In the genomic region with DNA sequence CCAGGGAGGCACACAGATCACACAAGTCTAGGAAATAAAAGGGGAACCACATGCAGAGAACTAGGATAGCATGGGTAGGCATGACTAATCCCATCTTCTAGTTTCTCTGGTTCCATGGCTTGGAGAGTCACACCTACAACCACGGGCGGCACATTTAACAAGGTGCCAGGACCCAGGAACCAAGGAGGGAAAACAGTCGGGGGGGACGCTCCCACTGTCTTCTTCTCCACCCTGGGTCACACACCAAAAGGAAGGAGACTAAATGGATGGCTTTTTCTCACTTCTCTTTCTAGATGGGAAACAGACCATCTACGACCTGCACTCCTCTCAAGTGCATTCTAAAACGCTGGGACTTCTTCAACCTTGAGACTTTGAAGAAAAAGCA, we compare ENCODE assay signal across 21 cellular contexts. TPM values are rescaled to one million over a fixed set of nuclear protein-coding genes. Genes with fewer than 3 reads are reported as not detected.
A peak's percentile ranks its signal among the peaks of the same experiment; 100 is the strongest.
DNase-seq lines count a peak whose midpoint lies in the region; ATAC-seq and TF ChIP-seq lines count a peak whose summit lies in the region.
"Had no signal": no experiment of that assay in that cellular context is flagged by ENCODE, and none has a peak within 500 bp of the region (broad histone marks: within the 10 kb centered on the region; RNA-seq: fewer than 3 reads in every experiment).

No MANE protein-coding gene starts in this region.

- RAD21 ChIA-PET in HCT116 (lab: Charles Lee; ENCODE audit: low non-redundant PET in 1 of 2, low total read pairs in 2 of 2, uncharacterized antibody in 2 of 2, unreplicated experiment in 2 of 2), result interaction anchor here (0.5 to 1.5 kb wide), 4 partner anchors 34 to 320 kb away, joined by 3 to 5 read pairs (median 4); no protein-coding TSS in a partner anchor

- H4K20me1 ChIP-seq in HCT116 (ENCODE audit: insufficient read depth), result no peaks in the 10 kb centered on the region

- H3K4me3 ChIP-seq in HCT116 (replicated peaks in 1 of 2; ENCODE audit: low read depth in 1 of 2, low read length in 2 of 2) (no peak overlapping the region), mesendoderm (ENCODE audit: low read length) (no peak overlapping the region)
- H3K4me3 ChIP-seq: mucosa of descending colon, neural progenitor cell, SJSA1 had no signal

- no peak overlapping the region for H3K18ac ChIP-seq in mesendoderm (ENCODE audit: low read length)

- H4K5ac ChIP-seq in mesendoderm (ENCODE audit: low read length), result no peak overlapping the region

- no peaks in the 10 kb centered on the region for H3K9me2 ChIP-seq in HCT116 (ENCODE audit: insufficient read depth)

- H3K4me2 ChIP-seq in HCT116 (ENCODE audit: low read length), result no peak overlapping the region
- no peak overlapping the region for H3K4me2 ChIP-seq in mesendoderm (ENCODE audit: low read length)
- H3K4me2 ChIP-seq: neural progenitor cell had no signal

- no peaks in the 10 kb centered on the region for H3K27me3 Mint-ChIP-seq in activated CD4-positive, alpha-beta memory T cell treated with anti-CD3 and anti-CD28 coated beads for 36 hours
- peaks cover 2% of the 10 kb centered on the region for H3K27me3 Mint-ChIP-seq in activated CD4-positive, alpha-beta memory T cell treated with anti-CD3 and anti-CD28 coated beads, Interleukin-2, amount 10 ng/mL, durations not matched to agents 7 days and 5 days
- no peaks in the 10 kb centered on the region for H3K27me3 Mint-ChIP-seq in activated CD8-positive, alpha-beta T cell treated with anti-CD3 and anti-CD28 coated beads for 36 hours
- H3K27me3 Mint-ChIP-seq: CD4-positive, CD25-positive, alpha-beta regulatory T cell; T-helper 17 cell had no signal

- no peak overlapping the region for H2BK120ac ChIP-seq in mesendoderm (ENCODE audit: low read depth, low read length)

- peak overlapping the region; percentile 91 for H2AFZ ChIP-seq in HCT116 (ENCODE audit: low read depth, low read length, poor library complexity, severe bottlenecking)
- H2AFZ ChIP-seq: neural progenitor cell had no signal

- H3K4me1 Mint-ChIP-seq in activated CD4-positive, alpha-beta memory T cell treated with anti-CD3 and anti-CD28 coated beads for 36 hours (ENCODE audit: low read depth), result no peaks in the 10 kb centered on the region
- H3K4me1 Mint-ChIP-seq in activated CD4-positive, alpha-beta memory T cell treated with anti-CD3 and anti-CD28 coated beads, Interleukin-2, amount 10 ng/mL, durations not matched to agents 7 days and 5 days, result peaks cover 2% of the 10 kb centered on the region
- H3K4me1 Mint-ChIP-seq in activated CD8-positive, alpha-beta T cell treated with anti-CD3 and anti-CD28 coated beads for 36 hours (ENCODE audit: low read depth), result no peaks in the 10 kb centered on the region
- H3K4me1 Mint-ChIP-seq: CD4-positive, CD25-positive, alpha-beta regulatory T cell; neural progenitor cell had no signal

- no peak for TF ChIP-seq CTCF in HCT116 (IDR thresholded peaks at IDR 0.05 in 2 of 3, conservative IDR thresholded peaks at IDR 0.05 in 1 of 3; ENCODE audit: borderline replicate concordance in 1 of 3, insufficient read depth in 1 of 3, low read depth in 2 of 3, low read length in 2 of 3)
- no peak for TF ChIP-seq CTCF in activated CD8-positive, alpha-beta T cell treated with anti-CD3 and anti-CD28 coated beads for 36 hours (IDR thresholded peaks at IDR 0.05)

- H3K4ac ChIP-seq in mesendoderm (ENCODE audit: low read depth, low read length), result no peak overlapping the region

- CTCF ChIA-PET in activated CD4-positive, alpha-beta memory T cell treated with anti-CD3 and anti-CD28 coated beads for 36 hours (lab: Charles Lee), result interaction anchor here (1.2 to 5.2 kb wide), 8 partner anchors 9 to 447 kb away, joined by 3 to 34 read pairs (median 6); no protein-coding TSS in a partner anchor
- CTCF ChIA-PET in activated CD4-positive, alpha-beta memory T cell treated with anti-CD3 and anti-CD28 coated beads, Interleukin-2, amount 10 ng/mL, durations not matched to agents 7 days and 5 days (lab: Charles Lee), result interaction anchor here (0.9 to 1.5 kb wide), 6 partner anchors 9 to 452 kb away, joined by 3 to 7 read pairs (median 4); no protein-coding TSS in a partner anchor
- CTCF ChIA-PET in HCT116 (lab: Charles Lee), result interaction anchor here (0.5 to 2.9 kb wide), 11 partner anchors 9 to 660 kb away, joined by 3 to 14 read pairs (median 6); no protein-coding TSS in a partner anchor
- CTCF ChIA-PET in activated CD8-positive, alpha-beta T cell treated with anti-CD3 and anti-CD28 coated beads for 36 hours (lab: Charles Lee), result interaction anchor here (0.5 to 5.9 kb wide), 12 partner anchors 8 to 441 kb away, joined by 3 to 50 read pairs (median 4); no protein-coding TSS in a partner anchor

- H3K4me3 Mint-ChIP-seq in activated CD4-positive, alpha-beta memory T cell treated with anti-CD3 and anti-CD28 coated beads for 36 hours, result no peak overlapping the region
- no peak overlapping the region for H3K4me3 Mint-ChIP-seq in activated CD4-positive, alpha-beta memory T cell treated with anti-CD3 and anti-CD28 coated beads, Interleukin-2, amount 10 ng/mL, durations not matched to agents 7 days and 5 days
- H3K4me3 Mint-ChIP-seq in activated CD8-positive, alpha-beta T cell treated with anti-CD3 and anti-CD28 coated beads for 36 hours, result no peak overlapping the region
- H3K4me3 Mint-ChIP-seq: CD4-positive, CD25-positive, alpha-beta regulatory T cell; neural progenitor cell; T-helper 17 cell had no signal

- BruUV-seq in HCT116 (replicated peaks; lab: Mats Ljungman, UMichigan), result no TSS peak

- POLR2A ChIA-PET in activated CD4-positive, alpha-beta memory T cell treated with anti-CD3 and anti-CD28 coated beads for 36 hours (lab: Charles Lee), result interaction anchor here (1.0 kb wide), 1 partner anchor 9 kb away, joined by 4 read pairs; no protein-coding TSS in a partner anchor
- POLR2A ChIA-PET in activated CD4-positive, alpha-beta memory T cell treated with anti-CD3 and anti-CD28 coated beads, Interleukin-2, amount 10 ng/mL, durations not matched to agents 7 days and 5 days (lab: Charles Lee), result interaction anchor here (1.5 kb wide), 1 partner anchor 265 kb away, joined by 5 read pairs; no protein-coding TSS in a partner anchor
- POLR2A ChIA-PET in HCT116 (lab: Charles Lee), result no interaction called here
- POLR2A ChIA-PET in activated CD8-positive, alpha-beta T cell treated with anti-CD3 and anti-CD28 coated beads for 36 hours (lab: Charles Lee), result interaction anchor here (1.0 kb wide), 1 partner anchor 13 kb away, joined by 4 read pairs; no protein-coding TSS in a partner anchor

- H3K79me1 ChIP-seq in mesendoderm (ENCODE audit: low read length), result no peaks in the 10 kb centered on the region

- no peak overlapping the region for H2AK5ac ChIP-seq in mesendoderm (ENCODE audit: low read length)

- H2BK5ac ChIP-seq in mesendoderm (ENCODE audit: low read length), result no peak overlapping the region

- no peak overlapping the region for H3K56ac ChIP-seq in mesendoderm (ENCODE audit: low read length)

- intact Hi-C loops in activated CD4-positive, alpha-beta memory T cell treated with anti-CD3 and anti-CD28 coated beads for 36 hours (cut with micrococcal nuclease), result loop anchor here (1.0 to 10.0 kb wide), 3 partner anchors 32 to 425 kb away; a partner anchor contains a TSS
- intact Hi-C loops in HCT116 (cut with micrococcal nuclease), result loop anchor here (1.0 to 10.0 kb wide), 6 partner anchors 33 to 665 kb away; no protein-coding TSS in a partner anchor
- intact Hi-C loops in activated CD8-positive, alpha-beta T cell treated with anti-CD3 and anti-CD28 coated beads for 36 hours (cut with micrococcal nuclease), result loop anchor here (5.0 kb wide), 1 partner anchor 267 kb away; no protein-coding TSS in a partner anchor

- no peak overlapping the region for H2BK15ac ChIP-seq in mesendoderm (replicated peaks; ENCODE audit: low read depth)

- H3K9me3 ChIP-seq in HCT116 (ENCODE audit: control insufficient read depth in 1 of 2, insufficient read depth in 1 of 2, low read depth in 1 of 2, low read length in 2 of 2), result no peaks in the 10 kb centered on the region

- WGBS in mesendoderm (ENCODE audit: extremely low coverage, insufficient coverage, low lambda C conversion rate), result no CpG with 5 or more reads among the region's 6 CpGs

- no peak overlapping the region for H4K8ac ChIP-seq in mesendoderm (ENCODE audit: low read depth, low read length)

- TF ChIP-seq RAD21 in HCT116 (IDR thresholded peaks at IDR 0.05; ENCODE audit: low read depth), result no peak

- H3K27ac ChIP-seq in HCT116 (ENCODE audit: low read depth, low read length) (no peak overlapping the region), mesendoderm (ENCODE audit: low read depth, low read length) (no peak overlapping the region)
- H3K27ac ChIP-seq: neural progenitor cell, SJSA1, VCaP had no signal

- H3K27ac Mint-ChIP-seq in activated CD4-positive, alpha-beta memory T cell treated with anti-CD3 and anti-CD28 coated beads for 36 hours, result no peak overlapping the region
- H3K27ac Mint-ChIP-seq in activated CD4-positive, alpha-beta memory T cell treated with anti-CD3 and anti-CD28 coated beads, Interleukin-2, amount 10 ng/mL, durations not matched to agents 7 days and 5 days, result no peak overlapping the region
- no peak overlapping the region for H3K27ac Mint-ChIP-seq in activated CD8-positive, alpha-beta T cell treated with anti-CD3 and anti-CD28 coated beads for 36 hours
- H3K27ac Mint-ChIP-seq: CD4-positive, CD25-positive, alpha-beta regulatory T cell; neural progenitor cell; T-helper 17 cell had no signal

- DNase-seq in activated CD4-positive, alpha-beta memory T cell treated with anti-CD3 and anti-CD28 coated beads for 36 hours, result peak; percentile 40
- no peak for DNase-seq in activated CD4-positive, alpha-beta memory T cell treated with anti-CD3 and anti-CD28 coated beads, Interleukin-2, amount 10 ng/mL, durations not matched to agents 7 days and 5 days
- DNase-seq in HCT116 (ENCODE audit: low read depth, low spot score), result no peak
- peak; percentile 41 for DNase-seq in activated CD8-positive, alpha-beta T cell treated with anti-CD3 and anti-CD28 coated beads for 36 hours
- DNase-seq in mesendoderm, result peak; percentile 37
- DNase-seq: cerebellar nuclear complex, DMS79 treated with DMSO at 0.1 percent for 48 hours, NCI-H1092 had no signal

- ATAC-seq in HCT116 (no peak), HG02938 (IDR thresholded peaks at IDR 0.05; ENCODE audit: unreplicated experiment) (no peak), HG03520 (IDR thresholded peaks at IDR 0.05; ENCODE audit: unreplicated experiment) (no peak), GM18520 (IDR thresholded peaks at IDR 0.05; ENCODE audit: unreplicated experiment) (no peak)
- ATAC-seq in activated CD8-positive, alpha-beta T cell treated with anti-CD3 and anti-CD28 coated beads for 36 hours, result no peak

- H3K27me3 ChIP-seq in HCT116 (ENCODE audit: insufficient read depth, low read length) (no peaks in the 10 kb centered on the region), mesendoderm (ENCODE audit: insufficient read depth, low read length, poor library complexity) (no peaks in the 10 kb centered on the region)
- H3K27me3 ChIP-seq: neural progenitor cell, SJSA1 had no signal

- no peak overlapping the region for H3K23ac ChIP-seq in mesendoderm (ENCODE audit: low read length)

- TF ChIP-seq POLR2A in HCT116 (IDR thresholded peaks at IDR 0.05; ENCODE audit: borderline replicate concordance, extremely low read depth, insufficient read depth, insufficient read length), result no peak

- peaks cover 23% of the 10 kb centered on the region for H3K36me3 Mint-ChIP-seq in activated CD4-positive, alpha-beta memory T cell treated with anti-CD3 and anti-CD28 coated beads for 36 hours
- peaks cover 13% of the 10 kb centered on the region for H3K36me3 Mint-ChIP-seq in activated CD4-positive, alpha-beta memory T cell treated with anti-CD3 and anti-CD28 coated beads, Interleukin-2, amount 10 ng/mL, durations not matched to agents 7 days and 5 days (ENCODE audit: low read depth)
- H3K36me3 Mint-ChIP-seq in activated CD8-positive, alpha-beta T cell treated with anti-CD3 and anti-CD28 coated beads for 36 hours (ENCODE audit: low read depth), result peaks cover 15% of the 10 kb centered on the region
- H3K36me3 Mint-ChIP-seq: neural progenitor cell had no signal

- H3K79me2 ChIP-seq in HCT116 (ENCODE audit: insufficient read depth, low read length) (no peaks in the 10 kb centered on the region), mesendoderm (ENCODE audit: control insufficient read depth, insufficient read depth, low read length) (no peaks in the 10 kb centered on the region)

- H3K4me1 ChIP-seq in HCT116 (ENCODE audit: control insufficient read depth in 1 of 2, insufficient read depth in 2 of 2, low read length in 2 of 2), result peaks cover 2 to 7% of the 10 kb centered on the region in 2 experiments; a peak in 2 of 4 replicates
- H3K4me1 ChIP-seq in mesendoderm (ENCODE audit: control insufficient read depth, low read depth, low read length), result no peaks in the 10 kb centered on the region
- H3K4me1 ChIP-seq: neural progenitor cell, SJSA1 had no signal

- H3K9me3 Mint-ChIP-seq in activated CD4-positive, alpha-beta memory T cell treated with anti-CD3 and anti-CD28 coated beads for 36 hours, result peaks cover 49% of the 10 kb centered on the region
- H3K9me3 Mint-ChIP-seq in activated CD4-positive, alpha-beta memory T cell treated with anti-CD3 and anti-CD28 coated beads, Interleukin-2, amount 10 ng/mL, durations not matched to agents 7 days and 5 days, result peaks cover 38% of the 10 kb centered on the region
- peaks cover 48% of the 10 kb centered on the region for H3K9me3 Mint-ChIP-seq in activated CD8-positive, alpha-beta T cell treated with anti-CD3 and anti-CD28 coated beads for 36 hours

- H3K9ac ChIP-seq in HCT116 (ENCODE audit: low read length) (no peak overlapping the region), mesendoderm (ENCODE audit: low read length) (no peak overlapping the region)
- H3K9ac ChIP-seq: neural progenitor cell had no signal

- H3K36me3 ChIP-seq in HCT116 (ENCODE audit: control insufficient read depth in 1 of 2, insufficient read depth in 2 of 2, low read length in 2 of 2) (no peaks in the 10 kb centered on the region), mesendoderm (ENCODE audit: control insufficient read depth, insufficient read depth, low read length) (no peaks in the 10 kb centered on the region)
- H3K36me3 ChIP-seq: neural progenitor cell, SJSA1 had no signal

RNA-seq across cellular contexts. Expression of a gene that starts 4.6 kb away (rescaled TPM):
- not detected for total RNA-seq in activated CD4-positive, alpha-beta memory T cell treated with anti-CD3 and anti-CD28 coated beads for 36 hours
- total RNA-seq in activated CD4-positive, alpha-beta memory T cell treated with anti-CD3 and anti-CD28 coated beads, Interleukin-2, amount 10 ng/mL, durations not matched to agents 7 days and 5 days, result not detected
- not detected for total RNA-seq in HCT116 (2021; ENCODE audit: unreplicated experiment)
- not detected in 2 replicates for polyA plus RNA-seq in HCT116 (2012)
- not detected for total RNA-seq in activated CD8-positive, alpha-beta T cell treated with anti-CD3 and anti-CD28 coated beads for 36 hours
- polyA plus RNA-seq in mesendoderm (2013, experiment 1 of 2), result 0.04 TPM
- 0.03 TPM for polyA plus RNA-seq in mesendoderm (2013, experiment 2 of 2)
- total RNA-seq: CD4-positive, CD25-positive, alpha-beta regulatory T cell; esophagus mucosa; mucosa of descending colon; pulmonary artery endothelial cell; SJSA1; T-helper 17 cell; temporal lobe had no signal
- polyA plus RNA-seq: CD4-positive, CD25-positive, alpha-beta regulatory T cell; small intestine had no signal

RNA-seq across cellular contexts. Expression of a gene that starts 16.2 kb away (rescaled TPM):
- 10 to 100 TPM; 26.1 to 27.2 TPM for total RNA-seq in activated CD4-positive, alpha-beta memory T cell treated with anti-CD3 and anti-CD28 coated beads for 36 hours
- 10 to 100 TPM; 45.0 to 45.6 TPM for total RNA-seq in activated CD4-positive, alpha-beta memory T cell treated with anti-CD3 and anti-CD28 coated beads, Interleukin-2, amount 10 ng/mL, durations not matched to agents 7 days and 5 days
- 25.1 TPM for total RNA-seq in HCT116 (2021; ENCODE audit: unreplicated experiment)
- polyA plus RNA-seq in HCT116 (2012), result 8.0 and 8.8 TPM in 2 replicates
- total RNA-seq in activated CD8-positive, alpha-beta T cell treated with anti-CD3 and anti-CD28 coated beads for 36 hours, result 10 to 100 TPM; 20.9 to 21.2 TPM
- 16.7 TPM for polyA plus RNA-seq in mesendoderm (2013, experiment 1 of 2)
- 16.6 TPM for polyA plus RNA-seq in mesendoderm (2013, experiment 2 of 2)

RNA-seq across cellular contexts. Expression of a gene that starts 48.6 kb away (rescaled TPM):
- total RNA-seq in activated CD4-positive, alpha-beta memory T cell treated with anti-CD3 and anti-CD28 coated beads for 36 hours, result 10 to 100 TPM; 20.9 to 24.1 TPM
- total RNA-seq in activated CD4-positive, alpha-beta memory T cell treated with anti-CD3 and anti-CD28 coated beads, Interleukin-2, amount 10 ng/mL, durations not matched to agents 7 days and 5 days, result 10 to 100 TPM; 27.2 to 29.3 TPM
- 14.8 TPM for total RNA-seq in HCT116 (2021; ENCODE audit: unreplicated experiment)
- polyA plus RNA-seq in HCT116 (2012), result 9.0 and 10.2 TPM in 2 replicates
- total RNA-seq in activated CD8-positive, alpha-beta T cell treated with anti-CD3 and anti-CD28 coated beads for 36 hours, result 10 to 100 TPM; 16.2 to 17.2 TPM
- polyA plus RNA-seq in mesendoderm (2013, experiment 1 of 2), result 11.9 TPM
- polyA plus RNA-seq in mesendoderm (2013, experiment 2 of 2), result 11.2 TPM

RNA-seq across cellular contexts. Expression of a gene that starts 48.7 kb away (rescaled TPM):
- total RNA-seq in activated CD4-positive, alpha-beta memory T cell treated with anti-CD3 and anti-CD28 coated beads for 36 hours, result 10 to 100 TPM; 16.3 to 17.2 TPM
- 10 to 100 TPM; 19.7 TPM for total RNA-seq in activated CD4-positive, alpha-beta memory T cell treated with anti-CD3 and anti-CD28 coated beads, Interleukin-2, amount 10 ng/mL, durations not matched to agents 7 days and 5 days
- total RNA-seq in HCT116 (2021; ENCODE audit: unreplicated experiment), result 23.2 TPM
- 6.9 and 9.7 TPM in 2 replicates for polyA plus RNA-seq in HCT116 (2012)
- total RNA-seq in activated CD8-positive, alpha-beta T cell treated with anti-CD3 and anti-CD28 coated beads for 36 hours, result 10 to 100 TPM; 18.2 TPM
- 14.7 TPM for polyA plus RNA-seq in mesendoderm (2013, experiment 1 of 2)
- polyA plus RNA-seq in mesendoderm (2013, experiment 2 of 2), result 14.1 TPM

Comparison
In these comparisons a context has a peak if more than half of its experiments do, and no peak if none do; other contexts are left out.
1. DNase-seq: peak in activated CD4-positive, alpha-beta memory T cell treated with anti-CD3 and anti-CD28 coated beads for 36 hours (single experiment), activated CD8-positive, alpha-beta T cell treated with anti-CD3 and anti-CD28 coated beads for 36 hours (single experiment) and mesendoderm (single experiment); none in activated CD4-positive, alpha-beta memory T cell treated with anti-CD3 and anti-CD28 coated beads, Interleukin-2, amount 10 ng/mL, durations not matched to agents 7 days and 5 days (single experiment) and HCT116 (single experiment).